1 cellular context compared by ENCODE assay signal in the genomic region with DNA sequence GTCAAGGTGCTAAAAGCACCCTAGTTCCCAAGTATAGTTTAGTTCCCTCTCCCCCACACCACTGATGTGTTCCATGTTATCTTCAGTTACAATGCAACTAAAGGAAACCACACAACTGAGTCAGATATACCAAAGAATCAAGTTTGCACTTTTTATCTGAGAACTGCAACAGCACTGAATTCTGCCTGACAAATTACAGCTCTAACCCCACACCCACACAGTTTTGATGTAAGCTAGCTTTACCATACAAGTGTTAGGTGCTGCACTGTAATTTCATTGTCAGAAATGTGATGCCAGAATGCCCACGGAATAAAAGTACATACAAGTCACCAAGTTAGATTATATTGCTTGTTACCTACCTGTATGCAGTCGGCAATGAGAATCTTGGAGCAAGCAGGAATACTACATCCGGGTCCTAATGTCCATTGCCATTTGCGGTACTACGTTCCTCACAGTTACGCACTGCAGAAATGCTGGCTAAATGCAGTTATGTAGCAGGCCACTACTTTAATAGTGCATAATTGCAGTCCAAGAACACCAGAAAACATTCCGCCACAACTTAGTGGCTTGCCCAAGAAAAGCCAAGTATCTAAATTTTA.
TF ChIP-seq lines count a peak whose summit lies in the region.

No MANE protein-coding gene starts in this region.

TF ChIP-seq in K562, 482 proteins besides CTCF, POLR2A, EP300 and RAD21 (continued from another document):
- TF ChIP-seq, protein P1, sequence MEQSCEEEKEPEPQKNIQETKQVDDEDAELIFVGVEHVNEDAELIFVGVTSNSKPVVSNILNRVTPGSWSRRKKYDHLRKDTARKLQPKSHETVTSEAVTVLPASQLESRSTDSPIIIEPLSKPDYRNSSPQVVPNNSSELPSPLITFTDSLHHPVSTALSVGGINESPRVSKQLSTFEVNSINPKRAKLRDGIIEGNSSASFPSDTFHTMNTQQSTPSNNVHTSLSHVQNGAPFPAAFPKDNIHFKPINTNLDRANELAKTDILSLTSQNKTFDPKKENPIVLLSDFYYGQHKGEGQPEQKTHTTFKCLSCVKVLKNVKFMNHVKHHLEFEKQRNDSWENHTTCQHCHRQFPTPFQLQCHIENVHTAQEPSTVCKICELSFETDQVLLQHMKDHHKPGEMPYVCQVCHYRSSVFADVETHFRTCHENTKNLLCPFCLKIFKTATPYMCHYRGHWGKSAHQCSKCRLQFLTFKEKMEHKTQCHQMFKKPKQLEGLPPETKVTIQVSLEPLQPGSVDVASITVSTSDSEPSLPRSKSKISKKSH (CRISPR knock-in tag; IDR thresholded peaks at IDR 0.05): no peak
- TF ChIP-seq, protein P2, sequence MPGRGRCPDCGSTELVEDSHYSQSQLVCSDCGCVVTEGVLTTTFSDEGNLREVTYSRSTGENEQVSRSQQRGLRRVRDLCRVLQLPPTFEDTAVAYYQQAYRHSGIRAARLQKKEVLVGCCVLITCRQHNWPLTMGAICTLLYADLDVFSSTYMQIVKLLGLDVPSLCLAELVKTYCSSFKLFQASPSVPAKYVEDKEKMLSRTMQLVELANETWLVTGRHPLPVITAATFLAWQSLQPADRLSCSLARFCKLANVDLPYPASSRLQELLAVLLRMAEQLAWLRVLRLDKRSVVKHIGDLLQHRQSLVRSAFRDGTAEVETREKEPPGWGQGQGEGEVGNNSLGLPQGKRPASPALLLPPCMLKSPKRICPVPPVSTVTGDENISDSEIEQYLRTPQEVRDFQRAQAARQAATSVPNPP (IDR thresholded peaks at IDR 0.05; ENCODE audit: borderline replicate concordance, insufficient read depth, insufficient read length): no peak
- TF ChIP-seq, protein P3, sequence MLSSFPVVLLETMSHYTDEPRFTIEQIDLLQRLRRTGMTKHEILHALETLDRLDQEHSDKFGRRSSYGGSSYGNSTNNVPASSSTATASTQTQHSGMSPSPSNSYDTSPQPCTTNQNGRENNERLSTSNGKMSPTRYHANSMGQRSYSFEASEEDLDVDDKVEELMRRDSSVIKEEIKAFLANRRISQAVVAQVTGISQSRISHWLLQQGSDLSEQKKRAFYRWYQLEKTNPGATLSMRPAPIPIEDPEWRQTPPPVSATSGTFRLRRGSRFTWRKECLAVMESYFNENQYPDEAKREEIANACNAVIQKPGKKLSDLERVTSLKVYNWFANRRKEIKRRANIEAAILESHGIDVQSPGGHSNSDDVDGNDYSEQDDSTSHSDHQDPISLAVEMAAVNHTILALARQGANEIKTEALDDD (IDR thresholded peaks at IDR 0.05): peak; percentile 87
- TF ChIP-seq, protein P4, sequence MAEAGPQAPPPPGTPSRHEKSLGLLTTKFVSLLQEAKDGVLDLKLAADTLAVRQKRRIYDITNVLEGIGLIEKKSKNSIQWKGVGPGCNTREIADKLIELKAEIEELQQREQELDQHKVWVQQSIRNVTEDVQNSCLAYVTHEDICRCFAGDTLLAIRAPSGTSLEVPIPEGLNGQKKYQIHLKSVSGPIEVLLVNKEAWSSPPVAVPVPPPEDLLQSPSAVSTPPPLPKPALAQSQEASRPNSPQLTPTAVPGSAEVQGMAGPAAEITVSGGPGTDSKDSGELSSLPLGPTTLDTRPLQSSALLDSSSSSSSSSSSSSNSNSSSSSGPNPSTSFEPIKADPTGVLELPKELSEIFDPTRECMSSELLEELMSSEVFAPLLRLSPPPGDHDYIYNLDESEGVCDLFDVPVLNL (CRISPR knock-in tag; IDR thresholded peaks at IDR 0.05; ENCODE audit: low read depth): no peak
- 0 out of 2 replicates have a peak, but pooled peaks have one; percentile 12 for TF ChIP-seq KHSRP (IDR thresholded peaks at IDR 0.05)
- no peak for TF ChIP-seq CBX5 (IDR thresholded peaks at IDR 0.05; ENCODE audit: borderline replicate concordance, low read depth)
- no peak for TF ChIP-seq ZNF77 (CRISPR knock-in tag; IDR thresholded peaks at IDR 0.05)
- TF ChIP-seq PHB2 (IDR thresholded peaks at IDR 0.05; ENCODE audit: low read depth): no peak
- peak; percentile 83 for TF ChIP-seq SUPT5H (IDR thresholded peaks at IDR 0.05)
- TF ChIP-seq, protein P5, sequence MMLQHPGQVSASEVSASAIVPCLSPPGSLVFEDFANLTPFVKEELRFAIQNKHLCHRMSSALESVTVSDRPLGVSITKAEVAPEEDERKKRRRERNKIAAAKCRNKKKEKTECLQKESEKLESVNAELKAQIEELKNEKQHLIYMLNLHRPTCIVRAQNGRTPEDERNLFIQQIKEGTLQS (IDR thresholded peaks at IDR 0.05): no peak
- TF ChIP-seq, protein P5 (CRISPR knock-in tag; conservative IDR thresholded peaks at IDR 0.05): no peak
- no peak for TF ChIP-seq ZFX (CRISPR knock-in tag; IDR thresholded peaks at IDR 0.05)
- TF ChIP-seq ETV5 (CRISPR knock-in tag; IDR thresholded peaks at IDR 0.05; ENCODE audit: low read depth): 0 out of 2 replicates have a peak, but pooled peaks have one; percentile 29
- peak; percentile 31; the same call in 1 of the 2 replicates for TF ChIP-seq ZFP30 (CRISPR knock-in tag; IDR thresholded peaks at IDR 0.05; ENCODE audit: borderline replicate concordance)
- TF ChIP-seq DMBX1 (CRISPR knock-in tag; IDR thresholded peaks at IDR 0.05; ENCODE audit: borderline replicate concordance): no peak
- TF ChIP-seq TRIM24 (IDR thresholded peaks at IDR 0.05): peak; percentile 27 to 42; a peak in 2 of 4 replicates
- TF ChIP-seq ZKSCAN3 (CRISPR knock-in tag; IDR thresholded peaks at IDR 0.05): no peak
- TF ChIP-seq CHD2 (IDR thresholded peaks at IDR 0.05; ENCODE audit: low read depth, low read length): no peak
